15 cellular contexts compared by ENCODE assay signal in genomic region chr11:111557425-111558111, GRCh38. TPM values are rescaled to one million over a fixed set of nuclear protein-coding genes. Genes with fewer than 3 reads are reported as not detected.
DNase-seq lines count a peak whose midpoint lies in the region; ATAC-seq and TF ChIP-seq lines count a peak whose summit lies in the region.
"Had no signal": no experiment of that assay in that cellular context is flagged by ENCODE, and none has a peak within 500 bp of the region (broad histone marks: within the 10 kb centered on the region; RNA-seq: fewer than 3 reads in every experiment).

No MANE protein-coding gene starts in this region.

- TF ChIP-seq EP300 in sigmoid colon (IDR thresholded peaks at IDR 0.05), result peak in 1 of 4 donors; percentile 36

- TF ChIP-seq POLR2A in sigmoid colon (IDR thresholded peaks at IDR 0.05), result no peak

- WGBS in sigmoid colon, 2 donors, result 82 to 88% methylated on average over 5 of the region's 5 CpGs

- no peak for ATAC-seq in HG02884 (IDR thresholded peaks at IDR 0.05; ENCODE audit: unreplicated experiment)
- no peak for ATAC-seq in GM18861 (IDR thresholded peaks at IDR 0.05; ENCODE audit: unreplicated experiment)
- ATAC-seq: GM23338 had no signal

- TF ChIP-seq CTCF in fibroblast of pulmonary artery (IDR thresholded peaks at IDR 0.05; ENCODE audit: low read length, missing control alignments), result no peak
- no peak for TF ChIP-seq CTCF in sigmoid colon (IDR thresholded peaks at IDR 0.05)

- intact Hi-C loops in sigmoid colon (cut with DNase I), result no loop called here

- peaks cover 0 to 39% (median 16%) of the 10 kb centered on the region in 4 donors for H3K4me1 ChIP-seq in sigmoid colon
- H3K4me1 ChIP-seq: Caco-2, suprapubic skin had no signal

- peak overlapping the region; percentile 60 to 86 (median 76) for H3K27ac ChIP-seq in sigmoid colon
- H3K27ac ChIP-seq: suprapubic skin had no signal

- H3K36me3 ChIP-seq in sigmoid colon, result peaks cover 0 to 44% (median 0%) of the 10 kb centered on the region in 4 donors
- H3K36me3 ChIP-seq: suprapubic skin had no signal

- no peaks in the 10 kb centered on the region for H3K9me3 ChIP-seq in sigmoid colon
- H3K9me3 ChIP-seq: suprapubic skin had no signal

- no peaks in the 10 kb centered on the region for H3K27me3 ChIP-seq in sigmoid colon
- H3K27me3 ChIP-seq: suprapubic skin had no signal

- peak; percentile 99 for DNase-seq in EH (ENCODE audit: low read depth)
- DNase-seq in SW 1271 (lab: John Stamatoyannopoulos, UW), result peak; percentile 30 to 35
- DNase-seq in fibroblast of pulmonary artery (ENCODE audit: low read depth), result peak; percentile 84
- DNase-seq in sigmoid colon, result no peak
- no peak for DNase-seq in nucleus accumbens (lab: John Stamatoyannopoulos, UW)
- DNase-seq in activated CD4-positive, alpha-beta T cell treated with anti-CD3 and anti-CD28 coated beads for 1 hour, result no peak
- DNase-seq: activated naive CD4-positive, alpha-beta T cell treated with Interleukin-2 at 50 U/mL for 16 hours; Caco-2; NCI-H1417; stimulated activated CD4-positive, alpha-beta T cell treated with anti-CD3 and anti-CD28 coated beads, Interleukin-15, amount 100 ng/mL, for 24 hours had no signal

- H3K4me3 ChIP-seq in fibroblast of pulmonary artery (replicated peaks; ENCODE audit: low read depth, low read length) (no peak overlapping the region), sigmoid colon (no peak overlapping the region)
- H3K4me3 ChIP-seq: GM23338, suprapubic skin had no signal

RNA-seq across cellular contexts. Expression of gene LAYN, which starts 17.0 kb away (rescaled TPM):
- 10 to 100 TPM; 36.0 to 65.8 (median 48.1) TPM for total RNA-seq in sigmoid colon
- polyA plus RNA-seq in sigmoid colon, result 1 to 10 TPM; 1.4 to 5.9 (median 4.8) TPM

RNA-seq across cellular contexts. Expression of gene HOATZ, which starts 43.0 kb away (rescaled TPM):
- not detected for total RNA-seq in sigmoid colon
- polyA plus RNA-seq in sigmoid colon, result not detected
- total RNA-seq: Caco-2, epithelial cell of proximal tubule, GM23338, suprapubic skin had no signal
- polyA plus RNA-seq: GM23338 had no signal

RNA-seq across cellular contexts. Expression of gene SIK2, which starts 44.7 kb away (rescaled TPM):
- 10 to 100 TPM; 10.7 to 14.1 (median 11.8) TPM for total RNA-seq in sigmoid colon
- 1 to 10 TPM; 4.8 to 7.6 (median 5.1) TPM for polyA plus RNA-seq in sigmoid colon

RNA-seq across cellular contexts. Expression of gene BTG4, which starts 45.4 kb away (rescaled TPM):
- not detected for total RNA-seq in sigmoid colon
- polyA plus RNA-seq in sigmoid colon, result not detected
- total RNA-seq: epithelial cell of proximal tubule, suprapubic skin had no signal

Comparison
In these comparisons a context has a peak if more than half of its experiments do, and no peak if none do; other contexts are left out.
1. DNase-seq: peak in EH (single experiment), SW 1271 (2 of 2) and fibroblast of pulmonary artery (single experiment); none in sigmoid colon (single experiment), nucleus accumbens (0 of 56) and activated CD4-positive, alpha-beta T cell treated with anti-CD3 and anti-CD28 coated beads for 1 hour (single experiment).